Comparison of ENCODE assay signal across 1 cellular context in the genomic region with DNA sequence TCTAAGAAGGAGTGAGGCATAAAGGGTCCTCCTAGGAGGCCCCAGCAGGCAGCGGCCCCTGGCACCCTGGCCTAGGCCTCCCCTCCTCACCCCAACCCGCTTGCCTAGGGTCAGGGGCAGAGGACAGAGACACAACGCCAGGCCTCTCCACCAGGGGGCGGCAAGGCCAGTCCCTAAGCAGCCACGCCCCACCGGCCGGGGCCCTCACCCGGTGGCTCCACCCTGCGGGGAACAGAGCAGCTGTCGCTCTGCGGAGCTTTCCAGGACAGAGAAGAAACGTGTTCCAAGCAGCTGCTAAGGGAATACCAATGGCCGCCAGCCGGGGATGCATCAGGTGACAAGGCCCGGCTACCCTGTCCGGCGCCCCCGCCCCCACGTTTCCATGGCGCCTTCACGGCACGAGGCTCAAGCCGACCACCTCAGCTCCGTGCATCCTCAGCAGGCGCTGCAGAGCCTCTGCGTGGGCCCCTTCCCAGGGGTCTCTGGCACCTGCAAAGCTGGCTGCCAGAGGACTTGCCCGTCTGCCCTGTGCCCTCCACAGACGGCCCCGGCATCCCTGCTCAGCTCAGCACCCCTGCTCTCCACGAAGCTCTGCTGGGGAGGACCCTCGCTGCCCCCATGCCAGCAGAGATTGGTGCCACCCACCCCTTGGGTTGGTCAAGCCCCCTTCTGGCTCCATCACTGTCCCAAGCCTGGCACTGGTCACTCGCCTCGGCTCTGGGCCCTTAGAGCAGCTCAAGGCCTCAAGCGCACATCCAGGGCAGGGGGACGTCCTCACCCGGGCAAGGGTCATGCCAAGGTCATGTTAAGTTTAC.
TF ChIP-seq lines count a peak whose summit lies in the region.

No MANE protein-coding gene starts in this region.

TF ChIP-seq in HepG2, 621 proteins besides CTCF, POLR2A, EP300 and RAD21 (continued from another document and continues in another):
- TF ChIP-seq, protein P1, sequence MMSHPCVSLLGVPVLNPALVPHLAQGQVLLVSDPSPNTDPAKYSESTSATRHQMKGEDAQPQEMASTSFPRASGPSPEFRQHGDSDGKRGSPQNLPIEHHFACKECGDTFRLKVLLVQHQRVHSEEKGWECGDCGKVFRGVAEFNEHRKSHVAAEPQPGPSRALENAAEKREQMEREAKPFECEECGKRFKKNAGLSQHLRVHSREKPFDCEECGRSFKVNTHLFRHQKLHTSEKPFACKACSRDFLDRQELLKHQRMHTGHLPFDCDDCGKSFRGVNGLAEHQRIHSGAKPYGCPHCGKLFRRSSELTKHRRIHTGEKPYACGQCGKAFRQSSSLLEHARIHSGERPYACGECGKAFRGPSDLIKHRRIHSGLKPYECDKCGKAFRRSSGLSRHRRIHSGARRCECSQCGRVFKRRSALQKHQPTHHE (CRISPR knock-in tag; IDR thresholded peaks at IDR 0.05; ENCODE audit: borderline replicate concordance) = no peak
- TF ChIP-seq, protein P2, sequence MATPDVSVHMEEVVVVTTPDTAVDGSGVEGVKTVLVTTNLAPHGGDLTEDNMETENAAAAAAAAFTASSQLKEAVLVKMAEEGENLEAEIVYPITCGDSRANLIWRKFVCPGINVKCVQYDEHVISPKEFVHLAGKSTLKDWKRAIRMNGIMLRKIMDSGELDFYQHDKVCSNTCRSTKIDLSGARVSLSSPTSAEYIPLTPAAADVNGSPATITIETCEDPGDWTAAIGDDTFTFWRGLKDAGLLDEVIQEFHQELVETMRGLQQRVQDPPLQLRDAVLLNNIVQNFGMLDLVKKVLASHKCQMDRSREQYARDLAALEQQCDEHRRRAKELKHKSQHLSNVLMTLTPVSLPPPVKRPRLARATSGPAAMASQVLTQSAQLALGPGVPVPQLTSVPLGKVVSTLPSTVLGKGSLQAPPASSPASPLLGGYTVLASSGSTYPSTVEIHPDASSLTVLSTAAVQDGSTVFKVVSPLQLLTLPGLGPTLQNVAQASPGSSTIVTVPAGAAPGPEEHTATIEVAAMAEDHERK (CRISPR knock-in tag; IDR thresholded peaks at IDR 0.05; ENCODE audit: low read depth) = no peak
- TF ChIP-seq GRHL1 (CRISPR knock-in tag; conservative IDR thresholded peaks at IDR 0.05) = no peak
- TF ChIP-seq BRD4 (CRISPR knock-in tag; IDR thresholded peaks at IDR 0.05) = no peak
- TF ChIP-seq DPF2 (CRISPR knock-in tag; IDR thresholded peaks at IDR 0.05; ENCODE audit: borderline replicate concordance, low read depth) = no peak
- TF ChIP-seq JUNB (CRISPR knock-in tag; IDR thresholded peaks at IDR 0.05; ENCODE audit: borderline replicate concordance) = no peak
- TF ChIP-seq RFX5 (IDR thresholded peaks at IDR 0.05; ENCODE audit: low read depth, low read length) = no peak
- no peak for TF ChIP-seq ESRRA (CRISPR knock-in tag; IDR thresholded peaks at IDR 0.05; ENCODE audit: low read depth)
- no peak for TF ChIP-seq ZNF75D (CRISPR knock-in tag; IDR thresholded peaks at IDR 0.05; ENCODE audit: borderline replicate concordance)
- TF ChIP-seq ZNF232 (CRISPR knock-in tag; IDR thresholded peaks at IDR 0.05; ENCODE audit: borderline replicate concordance) = peak; percentile 20; the same call in 1 of the 2 replicates
- no peak for TF ChIP-seq ZC3H4 (CRISPR knock-in tag; IDR thresholded peaks at IDR 0.05; ENCODE audit: borderline replicate concordance)
- no peak for TF ChIP-seq CENPT (CRISPR knock-in tag; IDR thresholded peaks at IDR 0.05; ENCODE audit: low read depth)
- TF ChIP-seq DNMT1 (CRISPR knock-in tag; IDR thresholded peaks at IDR 0.05) = no peak
- TF ChIP-seq MAFG (CRISPR knock-in tag; IDR thresholded peaks at IDR 0.05) = no peak
- 0 out of 2 replicates have a peak, but pooled peaks have one; percentile 29 for TF ChIP-seq ZNF639 (CRISPR knock-in tag; conservative IDR thresholded peaks at IDR 0.05)
- TF ChIP-seq CHD2 (IDR thresholded peaks at IDR 0.05; ENCODE audit: low read depth, low read length) = no peak; the same call in 1 of the 2 replicates
- no peak for TF ChIP-seq POLR2G (IDR thresholded peaks at IDR 0.05; ENCODE audit: low read depth, low read length)
- peak; percentile 73 for TF ChIP-seq SALL1 (CRISPR knock-in tag; IDR thresholded peaks at IDR 0.05)
- 0 out of 2 replicates have a peak, but pooled peaks have one; percentile 46 for TF ChIP-seq PCBP1 (IDR thresholded peaks at IDR 0.05; ENCODE audit: borderline replicate concordance, low read depth, low read length)
- no peak for TF ChIP-seq CENPX (CRISPR knock-in tag; IDR thresholded peaks at IDR 0.05)
- TF ChIP-seq, protein P3, sequence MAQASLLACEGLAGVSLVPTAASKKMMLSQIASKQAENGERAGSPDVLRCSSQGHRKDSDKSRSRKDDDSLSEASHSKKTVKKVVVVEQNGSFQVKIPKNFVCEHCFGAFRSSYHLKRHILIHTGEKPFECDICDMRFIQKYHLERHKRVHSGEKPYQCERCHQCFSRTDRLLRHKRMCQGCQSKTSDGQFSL (CRISPR knock-in tag; IDR thresholded peaks at IDR 0.05) = no peak
- no peak for TF ChIP-seq RERE (CRISPR knock-in tag; IDR thresholded peaks at IDR 0.05; ENCODE audit: low read depth)
- no peak for TF ChIP-seq ZFP37 (CRISPR knock-in tag; IDR thresholded peaks at IDR 0.05; ENCODE audit: borderline replicate concordance)
- TF ChIP-seq SMARCC2 (IDR thresholded peaks at IDR 0.05) = no peak
- no peak for TF ChIP-seq ZNF556 (CRISPR knock-in tag; IDR thresholded peaks at IDR 0.05; ENCODE audit: borderline replicate concordance)
- TF ChIP-seq SPEN (CRISPR knock-in tag; IDR thresholded peaks at IDR 0.05; ENCODE audit: low read depth) = peak; percentile 49; the same call in 1 of the 2 replicates
- no peak for TF ChIP-seq GLI4 (CRISPR knock-in tag; IDR thresholded peaks at IDR 0.05; ENCODE audit: borderline replicate concordance)
- peak; percentile 57 for TF ChIP-seq TEAD3 (CRISPR knock-in tag; optimal IDR thresholded peaks at IDR 0.05; ENCODE audit: borderline replicate concordance)
- TF ChIP-seq ZNF281 (CRISPR knock-in tag; IDR thresholded peaks at IDR 0.05; ENCODE audit: borderline replicate concordance) = no peak
- no peak for TF ChIP-seq MTA3 (CRISPR knock-in tag; IDR thresholded peaks at IDR 0.05)
- TF ChIP-seq ZIK1 (CRISPR knock-in tag; IDR thresholded peaks at IDR 0.05; ENCODE audit: borderline replicate concordance, low read depth) = no peak; the same call in 1 of the 2 replicates
- TF ChIP-seq ZSCAN21 (CRISPR knock-in tag; IDR thresholded peaks at IDR 0.05; ENCODE audit: borderline replicate concordance) = no peak
- TF ChIP-seq, protein P4, sequence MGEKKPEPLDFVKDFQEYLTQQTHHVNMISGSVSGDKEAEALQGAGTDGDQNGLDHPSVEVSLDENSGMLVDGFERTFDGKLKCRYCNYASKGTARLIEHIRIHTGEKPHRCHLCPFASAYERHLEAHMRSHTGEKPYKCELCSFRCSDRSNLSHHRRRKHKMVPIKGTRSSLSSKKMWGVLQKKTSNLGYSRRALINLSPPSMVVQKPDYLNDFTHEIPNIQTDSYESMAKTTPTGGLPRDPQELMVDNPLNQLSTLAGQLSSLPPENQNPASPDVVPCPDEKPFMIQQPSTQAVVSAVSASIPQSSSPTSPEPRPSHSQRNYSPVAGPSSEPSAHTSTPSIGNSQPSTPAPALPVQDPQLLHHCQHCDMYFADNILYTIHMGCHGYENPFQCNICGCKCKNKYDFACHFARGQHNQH (CRISPR knock-in tag; IDR thresholded peaks at IDR 0.05) = peak; percentile 66; the same call in 1 of the 2 replicates
- TF ChIP-seq DMAP1 (CRISPR knock-in tag; IDR thresholded peaks at IDR 0.05) = peak; percentile 58; the same call in 1 of the 2 replicates
- TF ChIP-seq AGO1 (IDR thresholded peaks at IDR 0.05; ENCODE audit: low read depth, low read length, poor library complexity, severe bottlenecking) = peak; percentile 38
- TF ChIP-seq RFXANK (CRISPR knock-in tag; IDR thresholded peaks at IDR 0.05) = no peak
- no peak for TF ChIP-seq HCFC1 (IDR thresholded peaks at IDR 0.05; ENCODE audit: low read depth, low read length)
- TF ChIP-seq NFKBIZ (CRISPR knock-in tag; IDR thresholded peaks at IDR 0.05) = no peak
- no peak for TF ChIP-seq HNRNPL (IDR thresholded peaks at IDR 0.05; ENCODE audit: low read depth, low read length)
- TF ChIP-seq, protein P5, sequence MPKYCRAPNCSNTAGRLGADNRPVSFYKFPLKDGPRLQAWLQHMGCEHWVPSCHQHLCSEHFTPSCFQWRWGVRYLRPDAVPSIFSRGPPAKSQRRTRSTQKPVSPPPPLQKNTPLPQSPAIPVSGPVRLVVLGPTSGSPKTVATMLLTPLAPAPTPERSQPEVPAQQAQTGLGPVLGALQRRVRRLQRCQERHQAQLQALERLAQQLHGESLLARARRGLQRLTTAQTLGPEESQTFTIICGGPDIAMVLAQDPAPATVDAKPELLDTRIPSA (CRISPR knock-in tag; IDR thresholded peaks at IDR 0.05; ENCODE audit: borderline replicate concordance) = no peak
- no peak for TF ChIP-seq ZNF3 (CRISPR knock-in tag; IDR thresholded peaks at IDR 0.05)
- no peak for TF ChIP-seq GTF2F1 (IDR thresholded peaks at IDR 0.05; ENCODE audit: low read length)
- peak; percentile 71 for TF ChIP-seq STAG1 (CRISPR knock-in tag; IDR thresholded peaks at IDR 0.05)
- no peak for TF ChIP-seq ZNF510 (CRISPR knock-in tag; IDR thresholded peaks at IDR 0.05; ENCODE audit: low read depth)
- TF ChIP-seq SETDB1 (CRISPR knock-in tag; IDR thresholded peaks at IDR 0.05; ENCODE audit: borderline replicate concordance) = no peak
